39 cellular contexts compared by ENCODE assay signal in genomic region chr3:30836141-30836540, GRCh38. TPM values are rescaled to one million over a fixed set of nuclear protein-coding genes. Genes with fewer than 3 reads are reported as not detected.
"Had no signal": no experiment of that assay in that cellular context is flagged by ENCODE, and none has a peak within 500 bp of the region (broad histone marks: within the 10 kb centered on the region; RNA-seq: fewer than 3 reads in every experiment).

No MANE protein-coding gene starts in this region.

- H3K4me1 Mint-ChIP-seq: activated CD4-positive, alpha-beta T cell treated with anti-CD3 and anti-CD28 coated beads for 36 hours; activated CD4-positive, alpha-beta T cell treated with anti-CD3 and anti-CD28 coated beads, Interleukin-2, amount 10 ng/mL, durations not matched to agents 24 days and 14 days; activated CD8-positive, alpha-beta memory T cell treated with anti-CD3 and anti-CD28 coated beads, Interleukin-2, amount 10 ng/mL, durations not matched to agents 7 days and 5 days; activated naive CD4-positive, alpha-beta T cell treated with anti-CD3 and anti-CD28 coated beads, Interleukin-2, amount 50 U/mL, for 24 hours; activated naive CD8-positive, alpha-beta T cell treated with anti-CD3 and anti-CD28 coated beads for 36 hours; activated naive CD8-positive, alpha-beta T cell treated with anti-CD3 and anti-CD28 coated beads, Interleukin-2, amount 50 U/mL, for 24 hours; T-helper 17 cell had no signal

- H3K4me3 ChIP-seq: adrenal gland, body of pancreas, esophagus muscularis mucosa, gastrocnemius medialis, heart left ventricle had no signal

- H3K27me3 ChIP-seq: body of pancreas, esophagus muscularis mucosa, gastrocnemius medialis, heart left ventricle had no signal

- H3K36me3 Mint-ChIP-seq: activated CD4-positive, alpha-beta memory T cell treated with anti-CD3 and anti-CD28 coated beads for 36 hours; activated CD8-positive, alpha-beta memory T cell treated with anti-CD3 and anti-CD28 coated beads, Interleukin-2, amount 10 ng/mL, durations not matched to agents 7 days and 5 days; activated naive CD4-positive, alpha-beta T cell treated with anti-CD3 and anti-CD28 coated beads, Interleukin-2, amount 50 U/mL, for 24 hours; activated naive CD8-positive, alpha-beta T cell treated with anti-CD3 and anti-CD28 coated beads for 36 hours had no signal

- H3K27ac Mint-ChIP-seq: activated CD4-positive, alpha-beta memory T cell treated with anti-CD3 and anti-CD28 coated beads for 36 hours; activated CD4-positive, alpha-beta T cell treated with anti-CD3 and anti-CD28 coated beads for 36 hours; activated CD4-positive, alpha-beta T cell treated with anti-CD3 and anti-CD28 coated beads, Interleukin-2, amount 10 ng/mL, durations not matched to agents 24 days and 14 days; activated CD8-positive, alpha-beta memory T cell treated with anti-CD3 and anti-CD28 coated beads, Interleukin-2, amount 10 ng/mL, durations not matched to agents 7 days and 5 days; activated CD8-positive, alpha-beta T cell treated with anti-CD3 and anti-CD28 coated beads, Interleukin-2, amount 10 ng/mL, durations not matched to agents 7 days and 5 days; activated naive CD4-positive, alpha-beta T cell treated with anti-CD3 and anti-CD28 coated beads for 36 hours; activated naive CD4-positive, alpha-beta T cell treated with anti-CD3 and anti-CD28 coated beads, Interleukin-2, amount 50 U/mL, for 24 hours; activated naive CD8-positive, alpha-beta T cell treated with anti-CD3 and anti-CD28 coated beads for 36 hours; activated naive CD8-positive, alpha-beta T cell treated with anti-CD3 and anti-CD28 coated beads, Interleukin-2, amount 50 U/mL, for 24 hours; activated T-helper 1 cell treated with anti-CD3 and anti-CD28 coated beads, Interleukin-12 subunit alpha, Interleukin-12 subunit beta, Interleukin-2, Interleukin-4 antibody, amounts not matched to agents 30 ng/mL and 10 ng/mL and 1 ng/mL, durations not matched to agents 14 hours and 24 hours and 36 hours; activated T-helper 2 cell treated with anti-CD3 and anti-CD28 coated beads, Interferon-gamma antibody, Interleukin-2, Interleukin-4, amounts not matched to agents 10 μg/mL and 5 μg/mL and 100 μg/mL, durations not matched to agents 14 hours and 24 hours and 36 hours; effector memory CD8-positive, alpha-beta T cell; T-helper 17 cell; T-helper 2 cell treated with Interferon-gamma antibody and Interleukin-4, amounts not matched to agents 5 μg/mL and 100 μg/mL, for 36 hours had no signal

- FAIRE-seq: colon had no signal

- ATAC-seq: activated CD4-positive, alpha-beta T cell treated with anti-CD3 and anti-CD28 coated beads for 36 hours; activated CD8-positive, alpha-beta memory T cell treated with anti-CD3 and anti-CD28 coated beads, Interleukin-2, amount 10 ng/mL, durations not matched to agents 7 days and 5 days; activated CD8-positive, alpha-beta T cell treated with anti-CD3 and anti-CD28 coated beads, Interleukin-2, amount 10 ng/mL, durations not matched to agents 7 days and 5 days; activated naive CD8-positive, alpha-beta T cell treated with anti-CD3 and anti-CD28 coated beads, Interleukin-2, amount 50 U/mL, for 24 hours; body of pancreas; effector memory CD8-positive, alpha-beta T cell; foreskin keratinocyte; gastrocnemius medialis; heart left ventricle; T-helper 17 cell had no signal

- H3K27me3 Mint-ChIP-seq: activated CD4-positive, alpha-beta memory T cell treated with anti-CD3 and anti-CD28 coated beads for 36 hours; activated naive CD4-positive, alpha-beta T cell treated with anti-CD3 and anti-CD28 coated beads, Interleukin-2, amount 50 U/mL, for 24 hours; activated naive CD8-positive, alpha-beta T cell treated with anti-CD3 and anti-CD28 coated beads, Interleukin-2, amount 50 U/mL, for 24 hours had no signal

- H3K27ac ChIP-seq: adrenal gland, body of pancreas, esophagus muscularis mucosa, foreskin keratinocyte, gastrocnemius medialis, heart left ventricle, WERI-Rb-1 had no signal

- H3K9me3 Mint-ChIP-seq: activated CD4-positive, alpha-beta memory T cell treated with anti-CD3 and anti-CD28 coated beads for 36 hours; activated naive CD4-positive, alpha-beta T cell treated with anti-CD3 and anti-CD28 coated beads for 36 hours; activated naive CD4-positive, alpha-beta T cell treated with anti-CD3 and anti-CD28 coated beads, Interleukin-2, amount 50 U/mL, for 24 hours; activated naive CD8-positive, alpha-beta T cell treated with anti-CD3 and anti-CD28 coated beads for 36 hours; activated naive CD8-positive, alpha-beta T cell treated with anti-CD3 and anti-CD28 coated beads, Interleukin-2, amount 50 U/mL, for 24 hours; activated T-helper 1 cell treated with anti-CD3 and anti-CD28 coated beads, Interleukin-12 subunit alpha, Interleukin-12 subunit beta, Interleukin-2, Interleukin-4 antibody, amounts not matched to agents 30 ng/mL and 10 ng/mL and 1 ng/mL, durations not matched to agents 14 hours and 24 hours and 36 hours; activated T-helper 2 cell treated with anti-CD3 and anti-CD28 coated beads, Interferon-gamma antibody, Interleukin-2, Interleukin-4, amounts not matched to agents 10 μg/mL and 5 μg/mL and 100 μg/mL, durations not matched to agents 14 hours and 24 hours and 36 hours; effector memory CD8-positive, alpha-beta T cell; T-helper 2 cell treated with Interferon-gamma antibody and Interleukin-4, amounts not matched to agents 5 μg/mL and 100 μg/mL, for 36 hours had no signal

- H3K4me1 ChIP-seq: adrenal gland, body of pancreas, foreskin keratinocyte, heart left ventricle had no signal

- H3K9me3 ChIP-seq: adrenal gland, body of pancreas, esophagus muscularis mucosa, gastrocnemius medialis, heart left ventricle had no signal

- H3K4me3 Mint-ChIP-seq: activated CD4-positive, alpha-beta memory T cell treated with anti-CD3 and anti-CD28 coated beads for 36 hours; activated CD4-positive, alpha-beta T cell treated with anti-CD3 and anti-CD28 coated beads for 36 hours; activated CD4-positive, alpha-beta T cell treated with anti-CD3 and anti-CD28 coated beads, Interleukin-2, amount 10 ng/mL, durations not matched to agents 24 days and 14 days; activated CD8-positive, alpha-beta memory T cell treated with anti-CD3 and anti-CD28 coated beads, Interleukin-2, amount 10 ng/mL, durations not matched to agents 7 days and 5 days; activated CD8-positive, alpha-beta T cell treated with anti-CD3 and anti-CD28 coated beads, Interleukin-2, amount 10 ng/mL, durations not matched to agents 7 days and 5 days; activated naive CD4-positive, alpha-beta T cell treated with anti-CD3 and anti-CD28 coated beads for 36 hours; activated naive CD4-positive, alpha-beta T cell treated with anti-CD3 and anti-CD28 coated beads, Interleukin-2, amount 50 U/mL, for 24 hours; activated naive CD8-positive, alpha-beta T cell treated with anti-CD3 and anti-CD28 coated beads for 36 hours; activated naive CD8-positive, alpha-beta T cell treated with anti-CD3 and anti-CD28 coated beads, Interleukin-2, amount 50 U/mL, for 24 hours; activated T-helper 1 cell treated with anti-CD3 and anti-CD28 coated beads, Interleukin-12 subunit alpha, Interleukin-12 subunit beta, Interleukin-2, Interleukin-4 antibody, amounts not matched to agents 30 ng/mL and 10 ng/mL and 1 ng/mL, durations not matched to agents 14 hours and 24 hours and 36 hours; effector memory CD8-positive, alpha-beta T cell; T-helper 17 cell; T-helper 2 cell treated with Interferon-gamma antibody and Interleukin-4, amounts not matched to agents 5 μg/mL and 100 μg/mL, for 36 hours had no signal

- DNase-seq: activated CD4-positive, alpha-beta memory T cell treated with anti-CD3 and anti-CD28 coated beads for 36 hours; activated CD4-positive, alpha-beta T cell treated with anti-CD3 and anti-CD28 coated beads for 36 hours; activated CD4-positive, alpha-beta T cell treated with anti-CD3 and anti-CD28 coated beads, Interleukin-2, amount 10 ng/mL, durations not matched to agents 24 days and 14 days; activated CD4-positive, CD25-positive, alpha-beta regulatory T cell; activated CD4-positive, CD25-positive, alpha-beta regulatory T cell treated with anti-CD3 and anti-CD28 coated beads, Interleukin-2, amount 50 U/mL, for 72 hours; activated CD8-positive, alpha-beta memory T cell treated with anti-CD3 and anti-CD28 coated beads, Interleukin-2, amount 10 ng/mL, durations not matched to agents 7 days and 5 days; activated CD8-positive, alpha-beta memory T cell treated with anti-CD3 and anti-CD28 coated beads, Interleukin-2, amount 50 U/mL, for 4 hours; activated CD8-positive, alpha-beta T cell treated with anti-CD3 and anti-CD28 coated beads, Interleukin-2, amount 10 ng/mL, durations not matched to agents 7 days and 5 days; activated effector memory CD4-positive, alpha-beta T cell treated with anti-CD3 and anti-CD28 coated beads, Interleukin-2, amount 50 U/mL, for 16 hours; activated naive CD4-positive, alpha-beta T cell treated with anti-CD3 and anti-CD28 coated beads for 36 hours; activated naive CD8-positive, alpha-beta T cell treated with anti-CD3 and anti-CD28 coated beads for 36 hours; activated naive CD8-positive, alpha-beta T cell treated with anti-CD3 and anti-CD28 coated beads, Interleukin-2, amount 50 U/mL, for 24 hours; activated T-cell treated with anti-CD3 and anti-CD28 coated beads, Interleukin-2, amount 50 U/mL, for 1 hour; activated T-cell treated with anti-CD3 and anti-CD28 coated beads, Interleukin-2, amount 50 U/mL, for 48 hours; adrenal gland; amygdala; aorta; body of pancreas; caudate nucleus; cortex of kidney; effector CD4-positive, alpha-beta T cell; effector memory CD8-positive, alpha-beta T cell; erythroblast; gastrocnemius medialis; glutamatergic neuron; heart left ventricle; T-helper 17 cell; T1000; WERI-Rb-1 had no signal

- H3K36me3 ChIP-seq: adrenal gland, esophagus muscularis mucosa, heart left ventricle, WERI-Rb-1 had no signal

RNA-seq across cellular contexts. Expression of gene GADL1, which starts 58.3 kb away (rescaled TPM):
- total RNA-seq: activated CD4-positive, alpha-beta memory T cell treated with anti-CD3 and anti-CD28 coated beads for 36 hours; activated CD4-positive, alpha-beta T cell treated with anti-CD3 and anti-CD28 coated beads for 36 hours; activated CD4-positive, alpha-beta T cell treated with anti-CD3 and anti-CD28 coated beads, Interleukin-2, amount 10 ng/mL, durations not matched to agents 24 days and 14 days; activated CD8-positive, alpha-beta memory T cell treated with anti-CD3 and anti-CD28 coated beads for 36 hours; activated CD8-positive, alpha-beta memory T cell treated with anti-CD3 and anti-CD28 coated beads, Interleukin-2, amount 10 ng/mL, durations not matched to agents 7 days and 5 days; activated CD8-positive, alpha-beta T cell treated with anti-CD3 and anti-CD28 coated beads, Interleukin-2, amount 10 ng/mL, durations not matched to agents 7 days and 5 days; activated naive CD4-positive, alpha-beta T cell treated with anti-CD3 and anti-CD28 coated beads for 36 hours; activated naive CD8-positive, alpha-beta T cell treated with anti-CD3 and anti-CD28 coated beads for 36 hours; activated T-helper 1 cell treated with anti-CD3 and anti-CD28 coated beads, Interleukin-12 subunit alpha, Interleukin-12 subunit beta, Interleukin-2, Interleukin-4 antibody, amounts not matched to agents 30 ng/mL and 10 ng/mL and 1 ng/mL, durations not matched to agents 14 hours and 24 hours and 36 hours; activated T-helper 2 cell treated with anti-CD3 and anti-CD28 coated beads, Interferon-gamma antibody, Interleukin-2, Interleukin-4, amounts not matched to agents 10 μg/mL and 5 μg/mL and 100 μg/mL, durations not matched to agents 14 hours and 24 hours and 36 hours; body of pancreas; chondrocyte; dermis blood vessel endothelial cell; foreskin keratinocyte; T-helper 17 cell had no signal
- polyA plus RNA-seq: foreskin keratinocyte had no signal
